8 cellular contexts compared by ENCODE assay signal in the genomic region with DNA sequence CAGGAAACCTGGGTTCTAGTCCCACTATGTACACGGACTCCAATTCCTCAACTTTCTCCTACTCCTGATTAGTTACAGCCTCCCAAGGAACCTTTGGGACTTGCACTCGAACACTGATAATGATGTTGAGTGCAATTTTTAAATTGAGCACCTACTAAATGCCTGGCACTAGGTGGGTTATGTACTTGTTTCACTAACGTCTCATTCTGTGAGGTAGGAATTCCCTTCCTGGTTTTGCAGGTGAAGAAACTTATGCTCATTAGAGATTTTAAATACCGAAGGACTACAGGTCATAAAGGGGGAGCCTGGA. TPM values are rescaled to one million over a fixed set of nuclear protein-coding genes. Genes with fewer than 3 reads are reported as not detected.
DNase-seq lines count a peak whose midpoint lies in the region; ATAC-seq and TF ChIP-seq lines count a peak whose summit lies in the region.

No MANE protein-coding gene starts in this region.

- H3K27ac ChIP-seq in CD8-positive, alpha-beta T cell (ENCODE audit: low read depth, low read length) = peak overlapping the region; percentile 70
- H3K27ac ChIP-seq in coronary artery = no peak overlapping the region

- peaks cover 20% of the 10 kb centered on the region for H3K36me3 Mint-ChIP-seq in CD8-positive, alpha-beta T cell
- H3K36me3 Mint-ChIP-seq in nephron (ENCODE audit: low read depth) = peaks cover 24% of the 10 kb centered on the region

- no peaks in the 10 kb centered on the region for H3K9me3 Mint-ChIP-seq in CD8-positive, alpha-beta T cell
- H3K9me3 Mint-ChIP-seq in nephron = no peaks in the 10 kb centered on the region

- CTCF ChIA-PET in CD8-positive, alpha-beta T cell (lab: Charles Lee) = interaction anchor here (1.4 kb wide), 1 partner anchor 9 kb away, joined by 4 read pairs; no protein-coding TSS in a partner anchor

- no peak for DNase-seq in CD8-positive, alpha-beta T cell
- DNase-seq in HuH-7 (ENCODE audit: low spot score) (peak; percentile 10), coronary artery (ENCODE audit: low spot score) (no peak), NCI-H510A treated with DMSO at 0.1 percent for 48 hours (lab: John Stamatoyannopoulos, UW) (no peak), GM13976 (ENCODE audit: low spot score) (no peak), KBM-7 (no peak)

- in situ Hi-C loops in GM13976 (cut with MboI; ENCODE audit: low sequenced_read_pairs, unreplicated experiment) = no loop called here
- in situ Hi-C loops in KBM-7 (cut with MboI; ENCODE audit: low pct_unique_long_range_greater_than_20kb, low sequenced_read_pairs) = no loop called here

- no peaks in the 10 kb centered on the region for H3K36me3 ChIP-seq in CD8-positive, alpha-beta T cell (ENCODE audit: insufficient read depth, low read length)

- no peaks in the 10 kb centered on the region for H3K27me3 ChIP-seq in CD8-positive, alpha-beta T cell (ENCODE audit: insufficient read depth, low read length)

- H3K4me3 ChIP-seq in CD8-positive, alpha-beta T cell (ENCODE audit: low read depth, low read length) = peak overlapping the region; percentile 65
- peak overlapping the region; percentile 99 for H3K4me3 ChIP-seq in coronary artery

- no peak for ATAC-seq in CD8-positive, alpha-beta T cell
- ATAC-seq in GM21515 (IDR thresholded peaks at IDR 0.05; ENCODE audit: unreplicated experiment) = no peak

- intact Hi-C loops in CD8-positive, alpha-beta T cell (cut with DNase I, micrococcal nuclease) = loop anchor here (1.0 to 5.0 kb wide), 4 partner anchors 58 to 1854 kb away; partner anchors contain the start of genes DEPDC4 (in 1 of the 2), SCYL2 (in 1 of the 2) and TDG (in 1 of the 2)

- TF ChIP-seq CTCF in CD8-positive, alpha-beta T cell (IDR thresholded peaks at IDR 0.05) = no peak
- no peak for TF ChIP-seq CTCF in coronary artery (IDR thresholded peaks at IDR 0.05)
- no peak for TF ChIP-seq CTCF in nephron (IDR thresholded peaks at IDR 0.05; ENCODE audit: unreplicated experiment in 3 of 3)
- TF ChIP-seq CTCF in GM13976 (IDR thresholded peaks at IDR 0.05; ENCODE audit: borderline replicate concordance, control extremely low read depth, extremely low read depth, insufficient read depth, missing control alignments) = no peak

- H3K27ac Mint-ChIP-seq in CD8-positive, alpha-beta T cell = peak overlapping the region; percentile 95
- H3K27ac Mint-ChIP-seq in nephron = peak overlapping the region; percentile 84 to 93 (median 93)

- H3K27me3 Mint-ChIP-seq in CD8-positive, alpha-beta T cell (ENCODE audit: low read depth) = no peaks in the 10 kb centered on the region
- no peaks in the 10 kb centered on the region for H3K27me3 Mint-ChIP-seq in nephron (ENCODE audit: low read depth)

- H3K4me1 Mint-ChIP-seq in CD8-positive, alpha-beta T cell (ENCODE audit: low read depth) = peaks cover 26% of the 10 kb centered on the region
- peaks cover 9% of the 10 kb centered on the region for H3K4me1 Mint-ChIP-seq in nephron

- peak overlapping the region; percentile 85 for H3K4me3 Mint-ChIP-seq in CD8-positive, alpha-beta T cell
- H3K4me3 Mint-ChIP-seq in nephron = peak overlapping the region; percentile 86 to 91 (median 90)

- no peaks in the 10 kb centered on the region for H3K9me3 ChIP-seq in CD8-positive, alpha-beta T cell (ENCODE audit: low read length)

- H3K4me1 ChIP-seq in CD8-positive, alpha-beta T cell (ENCODE audit: insufficient read depth, low read length) = peaks cover 14% of the 10 kb centered on the region

- POLR2A ChIA-PET in CD8-positive, alpha-beta T cell (lab: Charles Lee) = interaction anchor here (2.0 kb wide), 1 partner anchor 59 kb away, joined by 8 read pairs; the partner anchor contains the start of gene WASHC3

RNA-seq across cellular contexts. Expression of gene PARPBP, which starts 0.5 kb away (rescaled TPM):
- total RNA-seq in CD8-positive, alpha-beta T cell = 1 to 10 TPM; 1.8 to 2.4 TPM

RNA-seq across cellular contexts. Expression of gene NUP37, which starts 0.6 kb away (rescaled TPM):
- 10 to 100 TPM in 1 of 2 experiments, 1 to 10 TPM in 1; 8.8 to 11.3 TPM for total RNA-seq in CD8-positive, alpha-beta T cell

RNA-seq across cellular contexts. Expression of gene WASHC3, which starts 58.7 kb away (rescaled TPM):
- 10 to 100 TPM; 19.8 to 21.6 TPM for total RNA-seq in CD8-positive, alpha-beta T cell
